ENCODE assay signal across 15 cellular contexts in the genomic region with DNA sequence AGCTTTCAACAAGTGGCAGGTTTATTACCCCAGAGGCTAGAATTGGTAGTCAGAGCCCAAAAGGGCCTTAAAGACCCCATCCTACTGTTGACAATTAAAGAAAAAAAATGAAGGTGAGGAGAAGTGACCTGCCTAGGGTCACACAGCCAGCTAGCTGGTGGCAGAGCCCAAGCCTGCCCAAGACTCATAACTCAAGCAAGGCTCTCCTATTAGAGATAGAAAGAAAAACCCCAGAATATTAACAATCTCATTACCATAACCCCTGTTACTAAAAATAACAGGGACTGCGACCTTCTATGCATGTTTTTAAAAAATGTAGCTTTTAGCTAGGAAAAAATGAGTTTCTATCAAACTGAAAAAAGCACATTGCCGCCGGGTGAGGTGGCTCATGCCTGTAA. TPM values are rescaled to one million over a fixed set of nuclear protein-coding genes. Genes with fewer than 3 reads are reported as not detected.
A peak's percentile ranks its signal among the peaks of the same experiment; 100 is the strongest.
DNase-seq lines count a peak whose midpoint lies in the region; ATAC-seq and TF ChIP-seq lines count a peak whose summit lies in the region.
"Had no signal": no experiment of that assay in that cellular context is flagged by ENCODE, and none has a peak within 500 bp of the region (broad histone marks: within the 10 kb centered on the region; RNA-seq: fewer than 3 reads in every experiment).

No MANE protein-coding gene starts in this region.

- H3F3A ChIP-seq in PC-9 (ENCODE audit: insufficient read depth, low read depth), result peaks cover 23% of the 10 kb centered on the region

- CTCF ChIA-PET in PC-9 (lab: Charles Lee), result no interaction called here
- CTCF ChIA-PET in MCF 10A (lab: Yijun Ruan, JAX), result interaction anchor here (0.5 to 0.6 kb wide), 2 partner anchors 82 to 402 kb away, joined by 3 read pairs; no protein-coding TSS in a partner anchor

- POLR2A ChIA-PET in PC-9 (lab: Charles Lee; ENCODE audit: unreplicated experiment) (no interaction called here), MCF 10A (lab: Yijun Ruan, JAX) (no interaction called here)

- H3K4me2 ChIP-seq in PC-9, result peak overlapping the region; percentile 54; the same call in 1 of the 2 replicates

- BruUV-seq in PC-9 (replicated peaks; lab: Mats Ljungman, UMichigan), result no TSS peak
- no TSS peak for BruUV-seq in MCF 10A (replicated peaks; lab: Mats Ljungman, UMichigan)

- H4K20me1 ChIP-seq in PC-9 (ENCODE audit: insufficient read depth), result peaks cover 37% of the 10 kb centered on the region

- peaks cover 21% of the 10 kb centered on the region for H3K36me3 Mint-ChIP-seq in activated CD4-positive, alpha-beta T cell treated with anti-CD3 and anti-CD28 coated beads, Interleukin-2, amount 10 ng/mL, durations not matched to agents 24 days and 14 days (ENCODE audit: low read depth)
- H3K36me3 Mint-ChIP-seq in stimulated activated memory B cell treated with anti-CD40 and anti-IgM and Interleukin-4, amounts not matched to agents 10 μg/mL and 1 μg/mL and 100 μg/mL, for 72 hours, result peaks cover 34% of the 10 kb centered on the region
- peaks cover 69% of the 10 kb centered on the region for H3K36me3 Mint-ChIP-seq in MCF 10A (ENCODE audit: insufficient read depth, unreplicated experiment)

- intact Hi-C loops in activated CD4-positive, alpha-beta T cell treated with anti-CD3 and anti-CD28 coated beads, Interleukin-2, amount 10 ng/mL, durations not matched to agents 24 days and 14 days (cut with micrococcal nuclease), result no loop called here
- intact Hi-C loops in PC-9 (cut with micrococcal nuclease; ENCODE audit: unreplicated experiment), result no loop called here
- intact Hi-C loops in MCF 10A (cut with micrococcal nuclease), result no loop called here

- H3K4me1 ChIP-seq in PC-9 (replicated peaks; ENCODE audit: insufficient read depth), result peaks cover 24% of the 10 kb centered on the region

- no peak overlapping the region for H2AFZ ChIP-seq in PC-9

- H3K4me1 Mint-ChIP-seq in activated CD4-positive, alpha-beta T cell treated with anti-CD3 and anti-CD28 coated beads, Interleukin-2, amount 10 ng/mL, durations not matched to agents 24 days and 14 days, result peaks cover 45% of the 10 kb centered on the region
- H3K4me1 Mint-ChIP-seq in stimulated activated memory B cell treated with anti-CD40 and anti-IgM and Interleukin-4, amounts not matched to agents 10 μg/mL and 1 μg/mL and 100 μg/mL, for 72 hours, result peaks cover 70% of the 10 kb centered on the region
- peaks cover 20% of the 10 kb centered on the region for H3K4me1 Mint-ChIP-seq in MCF 10A (ENCODE audit: insufficient read depth, unreplicated experiment)

- H3K79me2 ChIP-seq in PC-9 (ENCODE audit: low read depth), result peaks cover 91% of the 10 kb centered on the region

- H3K27ac ChIP-seq in PC-9 (peak overlapping the region; percentile 78), layer of hippocampus (ENCODE audit: low read depth, low read length) (peak overlapping the region; percentile 49)

- 0 out of 2 replicates have a peak, but pooled peaks cover 7% of the 10 kb centered on the region for H3K36me3 ChIP-seq in PC-9 (ENCODE audit: low read depth)

- no peak for DNase-seq in activated CD4-positive, alpha-beta T cell treated with anti-CD3 and anti-CD28 coated beads, Interleukin-2, amount 10 ng/mL, durations not matched to agents 24 days and 14 days
- no peak for DNase-seq in activated CD4-positive, alpha-beta T cell treated with anti-CD3 and anti-CD28 coated beads for 4 hours
- DNase-seq in PC-9 (no peak), iPS-NIHi11 (ENCODE audit: low spot score) (no peak), T-helper 9 cell (no peak), MCF 10A (ENCODE audit: unreplicated experiment) (no peak)
- DNase-seq: activated T-cell treated with anti-CD3 and anti-CD28 coated beads, Interleukin-2, amount 50 U/mL, for 4 hours; brain microvascular endothelial cell; NCI-H345; SHP77 had no signal

- TF ChIP-seq CTCF in PC-9 (conservative IDR thresholded peaks at IDR 0.05), result no peak
- TF ChIP-seq CTCF in MCF 10A (IDR thresholded peaks at IDR 0.05; ENCODE audit: unreplicated experiment), result no peak

- no peaks in the 10 kb centered on the region for H3K9me3 Mint-ChIP-seq in activated CD4-positive, alpha-beta T cell treated with anti-CD3 and anti-CD28 coated beads, Interleukin-2, amount 10 ng/mL, durations not matched to agents 24 days and 14 days
- H3K9me3 Mint-ChIP-seq in stimulated activated memory B cell treated with anti-CD40 and anti-IgM and Interleukin-4, amounts not matched to agents 10 μg/mL and 1 μg/mL and 100 μg/mL, for 72 hours, result no peaks in the 10 kb centered on the region
- H3K9me3 Mint-ChIP-seq in MCF 10A (ENCODE audit: unreplicated experiment), result no peaks in the 10 kb centered on the region
- H3K9me3 Mint-ChIP-seq: activated T-cell treated with anti-CD3 and anti-CD28 coated beads, Interleukin-2, amount 50 U/mL, for 4 hours had no signal

- H3K27me3 ChIP-seq in PC-9 (ENCODE audit: insufficient read depth, low read depth) (no peaks in the 10 kb centered on the region), layer of hippocampus (ENCODE audit: control insufficient read depth, insufficient read depth, low read length) (no peaks in the 10 kb centered on the region)
- H3K27me3 ChIP-seq: brain microvascular endothelial cell had no signal

- H3K9me2 ChIP-seq in PC-9 (ENCODE audit: insufficient read depth), result no peaks in the 10 kb centered on the region

- H3K27me3 Mint-ChIP-seq in activated CD4-positive, alpha-beta T cell treated with anti-CD3 and anti-CD28 coated beads, Interleukin-2, amount 10 ng/mL, durations not matched to agents 24 days and 14 days, result no peaks in the 10 kb centered on the region
- no peaks in the 10 kb centered on the region for H3K27me3 Mint-ChIP-seq in stimulated activated memory B cell treated with anti-CD40 and anti-IgM and Interleukin-4, amounts not matched to agents 10 μg/mL and 1 μg/mL and 100 μg/mL, for 72 hours
- no peaks in the 10 kb centered on the region for H3K27me3 Mint-ChIP-seq in MCF 10A (ENCODE audit: insufficient read depth, unreplicated experiment)

- no peak overlapping the region for H3K4me3 ChIP-seq in PC-9

- H3K9me3 ChIP-seq in PC-9 (ENCODE audit: insufficient read depth, low read depth), result no peaks in the 10 kb centered on the region

- no peak overlapping the region for H3K4me3 Mint-ChIP-seq in activated CD4-positive, alpha-beta T cell treated with anti-CD3 and anti-CD28 coated beads, Interleukin-2, amount 10 ng/mL, durations not matched to agents 24 days and 14 days
- no peak overlapping the region for H3K4me3 Mint-ChIP-seq in stimulated activated memory B cell treated with anti-CD40 and anti-IgM and Interleukin-4, amounts not matched to agents 10 μg/mL and 1 μg/mL and 100 μg/mL, for 72 hours
- H3K4me3 Mint-ChIP-seq in MCF 10A (ENCODE audit: unreplicated experiment), result no peak overlapping the region
- H3K4me3 Mint-ChIP-seq: activated T-cell treated with anti-CD3 and anti-CD28 coated beads, Interleukin-2, amount 50 U/mL, for 4 hours had no signal

- H3K27ac Mint-ChIP-seq in activated CD4-positive, alpha-beta T cell treated with anti-CD3 and anti-CD28 coated beads, Interleukin-2, amount 10 ng/mL, durations not matched to agents 24 days and 14 days, result peak overlapping the region; percentile 57
- H3K27ac Mint-ChIP-seq in stimulated activated memory B cell treated with anti-CD40 and anti-IgM and Interleukin-4, amounts not matched to agents 10 μg/mL and 1 μg/mL and 100 μg/mL, for 72 hours, result peak overlapping the region; percentile 82
- H3K27ac Mint-ChIP-seq in MCF 10A (ENCODE audit: low read depth, unreplicated experiment), result no peak overlapping the region

- ATAC-seq in stimulated activated memory B cell treated with anti-CD40 and anti-IgM and Interleukin-4, amounts not matched to agents 10 μg/mL and 1 μg/mL and 100 μg/mL, for 72 hours, result no peak
- ATAC-seq: activated T-cell treated with anti-CD3 and anti-CD28 coated beads, Interleukin-2, amount 50 U/mL, for 4 hours had no signal

RNA-seq across cellular contexts. Expression of a gene that starts 14.0 kb away (rescaled TPM):
- not detected in 2 replicates for total RNA-seq in activated CD4-positive, alpha-beta T cell treated with anti-CD3 and anti-CD28 coated beads, Interleukin-2, amount 10 ng/mL, durations not matched to agents 24 days and 14 days
- 0.33 TPM in 1 of 2 replicates, not detected in the other for total RNA-seq in PC-9 (2021)
- not detected in 2 replicates for total RNA-seq in MCF 10A (2022)
- total RNA-seq: A673, pulmonary artery endothelial cell, temporal lobe had no signal

RNA-seq across cellular contexts. Expression of a gene that starts 15.5 kb away (rescaled TPM):
- total RNA-seq in activated CD4-positive, alpha-beta T cell treated with anti-CD3 and anti-CD28 coated beads, Interleukin-2, amount 10 ng/mL, durations not matched to agents 24 days and 14 days, result 76.6 and 77.4 TPM in 2 replicates
- total RNA-seq in PC-9 (2021) (42.1 and 47.6 TPM in 2 replicates), MCF 10A (2022) (37.4 and 44.6 TPM in 2 replicates)

RNA-seq across cellular contexts. Expression of a gene that starts 18.1 kb away (rescaled TPM):
- total RNA-seq in activated CD4-positive, alpha-beta T cell treated with anti-CD3 and anti-CD28 coated beads, Interleukin-2, amount 10 ng/mL, durations not matched to agents 24 days and 14 days, result 55.8 and 64.6 TPM in 2 replicates
- 97.0 and 120 TPM in 2 replicates for total RNA-seq in PC-9 (2021)
- total RNA-seq in MCF 10A (2022), result 101 and 119 TPM in 2 replicates

RNA-seq across cellular contexts. Expression of a gene that starts 24.1 kb away (rescaled TPM):
- total RNA-seq in activated CD4-positive, alpha-beta T cell treated with anti-CD3 and anti-CD28 coated beads, Interleukin-2, amount 10 ng/mL, durations not matched to agents 24 days and 14 days, result 22.9 and 25.8 TPM in 2 replicates
- total RNA-seq in PC-9 (2021), result 17.9 and 26.0 TPM in 2 replicates
- 2.8 and 4.2 TPM in 2 replicates for total RNA-seq in MCF 10A (2022)

RNA-seq across cellular contexts. Expression of a gene that starts 38.4 kb away (rescaled TPM):
- total RNA-seq in activated CD4-positive, alpha-beta T cell treated with anti-CD3 and anti-CD28 coated beads, Interleukin-2, amount 10 ng/mL, durations not matched to agents 24 days and 14 days, result 0.16 TPM in 1 of 2 replicates, not detected in the other
- total RNA-seq in PC-9 (2021) (1.7 and 2.1 TPM in 2 replicates), MCF 10A (2022) (0.26 and 0.44 TPM in 2 replicates)
- total RNA-seq: pulmonary artery endothelial cell had no signal
